9 cellular contexts compared by ENCODE assay signal in genomic region chr15:70014860-70015490, GRCh38.
DNase-seq lines count a peak whose midpoint lies in the region; ATAC-seq and TF ChIP-seq lines count a peak whose summit lies in the region.
"Had no signal": no experiment of that assay in that cellular context is flagged by ENCODE, and none has a peak within 500 bp of the region (broad histone marks: within the 10 kb centered on the region; RNA-seq: fewer than 3 reads in every experiment).

No MANE protein-coding gene starts in this region.

- no peak overlapping the region for H3K9ac ChIP-seq in colonic mucosa (ENCODE audit: low read depth in 2 of 2, low read length in 2 of 2)

- H3K27ac Mint-ChIP-seq in activated T-cell treated with anti-CD3 and anti-CD28 coated beads, Interleukin-2, amount 50 U/mL, for 72 hours, result no peak overlapping the region

- H3K27me3 Mint-ChIP-seq in activated T-cell treated with anti-CD3 and anti-CD28 coated beads, Interleukin-2, amount 50 U/mL, for 72 hours (ENCODE audit: low read depth), result peaks cover 6% of the 10 kb centered on the region

- H3K4me1 Mint-ChIP-seq in activated T-cell treated with anti-CD3 and anti-CD28 coated beads, Interleukin-2, amount 50 U/mL, for 72 hours (ENCODE audit: low read depth), result peaks cover 11% of the 10 kb centered on the region

- TF ChIP-seq EP300 in gastroesophageal sphincter (IDR thresholded peaks at IDR 0.05), result no peak

- H3K27ac ChIP-seq in colonic mucosa (no peak overlapping the region), gastroesophageal sphincter (no peak overlapping the region)
- H3K27ac ChIP-seq: SJSA1 had no signal

- H3K27me3 ChIP-seq in colonic mucosa (no peaks in the 10 kb centered on the region), gastroesophageal sphincter (peaks cover 7% of the 10 kb centered on the region)
- H3K27me3 ChIP-seq: SJSA1 had no signal

- H3K4me1 ChIP-seq in colonic mucosa (no peaks in the 10 kb centered on the region), gastroesophageal sphincter (no peaks in the 10 kb centered on the region)
- H3K4me1 ChIP-seq: SJSA1 had no signal

- DNase-seq in GM13977 (ENCODE audit: low spot score) (peak; percentile 86), iPS DF 4.7 (ENCODE audit: extremely low read depth, low spot score) (peak; percentile 80), colonic mucosa (no peak)
- no peak for DNase-seq in activated effector memory CD4-positive, alpha-beta T cell treated with Interleukin-2 at 50 U/mL for 16 hours
- DNase-seq in activated T-cell treated with anti-CD3 and anti-CD28 coated beads, Interleukin-2, amount 50 U/mL, for 72 hours, result no peak

- intact Hi-C loops in colonic mucosa (cut with DNase I), result no loop called here

- no peaks in the 10 kb centered on the region for H3K9me3 Mint-ChIP-seq in activated T-cell treated with anti-CD3 and anti-CD28 coated beads, Interleukin-2, amount 50 U/mL, for 72 hours

- H3K4me3 Mint-ChIP-seq in activated T-cell treated with anti-CD3 and anti-CD28 coated beads, Interleukin-2, amount 50 U/mL, for 72 hours, result no peak overlapping the region

- ATAC-seq in GM21360 (IDR thresholded peaks at IDR 0.05; ENCODE audit: unreplicated experiment) (peak; percentile 76), HG03196 (IDR thresholded peaks at IDR 0.05; ENCODE audit: unreplicated experiment) (peak; percentile 79), gastroesophageal sphincter (no peak)
- ATAC-seq in activated T-cell treated with anti-CD3 and anti-CD28 coated beads, Interleukin-2, amount 50 U/mL, for 72 hours (replicated peaks in 1 of 2), result no peak

- no peak for TF ChIP-seq POLR2A in gastroesophageal sphincter (IDR thresholded peaks at IDR 0.05)

- peaks cover 0 to 2% of the 10 kb centered on the region in 2 donors for H3K36me3 Mint-ChIP-seq in activated T-cell treated with anti-CD3 and anti-CD28 coated beads, Interleukin-2, amount 50 U/mL, for 72 hours (ENCODE audit: insufficient read depth in 2 of 2)

- in situ Hi-C loops in GM13977 (cut with MboI; ENCODE audit: low pct_unique_long_range_greater_than_20kb, low sequenced_read_pairs, unreplicated experiment), result no loop called here

- peak; percentile 34 for TF ChIP-seq CTCF in GM13977 (IDR thresholded peaks at IDR 0.05; ENCODE audit: extremely low read depth, insufficient read depth, missing control alignments)
- TF ChIP-seq CTCF in colonic mucosa (IDR thresholded peaks at IDR 0.05), result no peak
- TF ChIP-seq CTCF in gastroesophageal sphincter (IDR thresholded peaks at IDR 0.05), result no peak

- H3K36me3 ChIP-seq in colonic mucosa (no peaks in the 10 kb centered on the region), gastroesophageal sphincter (no peaks in the 10 kb centered on the region)
- H3K36me3 ChIP-seq: SJSA1 had no signal

- H3K9me3 ChIP-seq in colonic mucosa, result no peaks in the 10 kb centered on the region
- H3K9me3 ChIP-seq in gastroesophageal sphincter, result peaks cover 0 to 5% (median 0%) of the 10 kb centered on the region in 3 donors
- H3K9me3 ChIP-seq: SJSA1 had no signal

- H3K4me3 ChIP-seq in colonic mucosa (no peak overlapping the region), gastroesophageal sphincter (no peak overlapping the region)
- H3K4me3 ChIP-seq: SJSA1 had no signal

- WGBS in gastroesophageal sphincter (ENCODE audit: low coverage in 1 of 2), 2 donors, result 60 to 92% methylated on average over 1 to 2 of the region's 9 CpGs

Comparison
In these comparisons a context has a peak if more than half of its experiments do, and no peak if none do; other contexts are left out.
1. DNase-seq: peak in GM13977 (single experiment) and iPS DF 4.7 (single experiment); none in activated effector memory CD4-positive, alpha-beta T cell treated with Interleukin-2 at 50 U/mL for 16 hours (single experiment), colonic mucosa (single experiment) and activated T-cell treated with anti-CD3 and anti-CD28 coated beads, Interleukin-2, amount 50 U/mL, for 72 hours (0 of 2).
2. ATAC-seq: peak in GM21360 (single experiment) and HG03196 (single experiment); none in activated T-cell treated with anti-CD3 and anti-CD28 coated beads, Interleukin-2, amount 50 U/mL, for 72 hours (0 of 2) and gastroesophageal sphincter (single experiment).